2 cellular contexts compared by ENCODE assay signal in genomic region chr3:197093871-197094270, GRCh38.
TF ChIP-seq lines count a peak whose summit lies in the region.

No MANE protein-coding gene starts in this region.

TF ChIP-seq in HepG2, 621 proteins besides CTCF, POLR2A, EP300 and RAD21 (continued from another document):
- TF ChIP-seq RBM22 (optimal IDR thresholded peaks at IDR 0.05; ENCODE audit: low read length), result peak; percentile 86

TF ChIP-seq in WTC11, 78 proteins besides CTCF, POLR2A, EP300 and RAD21:
- peak; percentile 28; the same call in 1 of the 2 replicates for TF ChIP-seq USF2 (CRISPR knock-in tag; IDR thresholded peaks at IDR 0.05)
- TF ChIP-seq PREB (CRISPR knock-in tag; IDR thresholded peaks at IDR 0.05; ENCODE audit: borderline replicate concordance), result no peak
